Comparison of ENCODE assay signal across 13 cellular contexts in the genomic region with DNA sequence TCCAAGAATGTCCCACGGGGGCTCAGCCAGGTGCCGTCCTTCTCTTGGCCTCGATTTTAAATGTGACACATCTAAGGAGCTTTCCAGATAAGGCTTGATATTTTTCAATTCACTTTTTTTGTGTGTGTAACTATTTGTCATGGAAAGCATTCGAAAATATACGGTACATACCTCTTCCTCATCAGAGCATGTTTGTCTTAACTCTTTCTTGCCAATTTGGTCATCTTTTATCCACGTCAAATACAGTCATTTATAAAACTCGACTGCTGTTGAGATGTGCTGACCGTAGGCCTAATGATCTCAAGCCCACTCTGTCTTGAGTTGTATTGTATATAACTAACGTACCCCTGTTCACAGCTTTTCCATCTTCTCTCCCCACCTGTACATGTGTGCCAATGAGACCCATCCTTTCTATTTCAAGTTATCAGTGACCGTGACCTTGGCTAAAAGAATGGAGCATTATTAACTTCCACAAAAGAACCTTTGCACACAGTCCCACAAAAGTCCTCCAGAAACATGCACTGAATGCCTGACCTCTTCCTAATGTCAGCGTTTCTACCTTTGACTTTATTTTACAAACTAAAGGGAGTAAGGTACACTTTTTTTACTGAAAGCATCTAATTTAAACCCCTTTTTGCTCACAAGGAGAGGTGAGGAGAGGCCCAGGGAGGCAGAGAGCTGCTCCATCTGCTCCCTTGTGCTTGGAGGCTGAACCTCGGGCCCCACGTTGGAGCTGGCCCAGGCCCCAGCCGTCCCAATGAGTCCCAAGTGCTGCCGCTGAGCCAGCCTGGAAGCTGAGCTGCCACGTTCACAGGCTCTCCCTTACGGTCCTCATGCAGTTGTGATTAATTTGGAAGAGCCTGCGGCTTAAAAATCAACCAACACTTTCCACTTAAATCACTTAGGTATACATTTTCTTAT.
DNase-seq lines count a peak whose midpoint lies in the region; ATAC-seq and TF ChIP-seq lines count a peak whose summit lies in the region.
"Had no signal": no experiment of that assay in that cellular context is flagged by ENCODE, and none has a peak within 500 bp of the region (broad histone marks: within the 10 kb centered on the region; RNA-seq: fewer than 3 reads in every experiment).

No MANE protein-coding gene starts in this region.

- no peaks in the 10 kb centered on the region for H3K27me3 Mint-ChIP-seq in brain
- H3K27me3 Mint-ChIP-seq: naive B cell had no signal

- no peaks in the 10 kb centered on the region for H3K27me3 ChIP-seq in HUES64 (ENCODE audit: insufficient read depth, low read length)
- H3K27me3 ChIP-seq in hepatocyte, result no peaks in the 10 kb centered on the region

- peaks cover 5 to 26% (median 17%) of the 10 kb centered on the region in 5 experiments for H3K9me3 Mint-ChIP-seq in brain

- peaks cover 31% of the 10 kb centered on the region for H3K36me3 Mint-ChIP-seq in brain

- no peak for TF ChIP-seq CTCF in brain (conservative IDR thresholded peaks at IDR 0.05)
- no peak for TF ChIP-seq CTCF in hepatocyte (IDR thresholded peaks at IDR 0.05; ENCODE audit: poor library complexity)

- H3K27ac ChIP-seq in HUES64 (ENCODE audit: low read depth, low read length) (peak overlapping the region; percentile 42; the same call in 1 of the 2 replicates), hepatocyte (peak overlapping the region; percentile 50), skin epidermis (peak overlapping the region in 20 of 21 experiments; percentile 8 to 87 (median 73))

- H4K20me1 ChIP-seq in hepatocyte (ENCODE audit: insufficient read depth, poor library complexity, severe bottlenecking), result no peaks in the 10 kb centered on the region

- no peak overlapping the region for H3K9ac ChIP-seq in HUES64 (ENCODE audit: low read depth, low read length)

- H3K4me3 Mint-ChIP-seq in brain, result peak overlapping the region in 3 of 5 experiments; percentile 4 to 61 (median 38)

- H3K36me3 ChIP-seq in HUES64 (ENCODE audit: insufficient read depth, low read length), result peaks cover 19% of the 10 kb centered on the region
- H3K36me3 ChIP-seq in hepatocyte (replicated peaks; ENCODE audit: insufficient read depth, low read depth), result peaks cover 3% of the 10 kb centered on the region

- 92% methylated on average over 17 of the region's 18 CpGs for WGBS in HUES64
- 74% methylated on average over 18 of the region's 18 CpGs for WGBS in hepatocyte (ENCODE audit: low lambda C conversion rate, missing lambda C conversion rate)

- no peak overlapping the region for H2AFZ ChIP-seq in hepatocyte

- H3K27ac Mint-ChIP-seq in brain, result peak overlapping the region; percentile 92 to 99 (median 96)
- H3K27ac Mint-ChIP-seq: naive B cell had no signal

- no peak overlapping the region for H3K4me2 ChIP-seq in hepatocyte

- no peak for DNase-seq in hepatocyte (ENCODE audit: low spot score)
- DNase-seq in GF-D8 (lab: John Stamatoyannopoulos, UW), result no peak
- no peak for DNase-seq in activated CD4-positive, CD25-positive, alpha-beta regulatory T cell (lab: John Stamatoyannopoulos, UW)
- DNase-seq: activated CD8-positive, alpha-beta memory T cell treated with anti-CD3 and anti-CD28 coated beads, Interleukin-2, amount 50 U/mL, for 48 hours; Calu3; naive B cell; NCI-H526; T-helper 2 cell had no signal

- H3K79me2 ChIP-seq in hepatocyte, result no peaks in the 10 kb centered on the region

- H3K9me2 ChIP-seq in hepatocyte (replicated peaks; ENCODE audit: insufficient read depth), result no peaks in the 10 kb centered on the region

- peaks cover 16% of the 10 kb centered on the region for H3K9me3 ChIP-seq in HUES64 (ENCODE audit: insufficient read depth, low read depth, low read length)
- H3K9me3 ChIP-seq in hepatocyte (ENCODE audit: low read depth), result no peaks in the 10 kb centered on the region

- H3K4me1 ChIP-seq in HUES64 (ENCODE audit: insufficient read depth, low read length) (no peaks in the 10 kb centered on the region), hepatocyte (ENCODE audit: insufficient read depth) (peaks cover 3% of the 10 kb centered on the region)

- H3K4me3 ChIP-seq in HUES64 (ENCODE audit: low read length) (no peak overlapping the region), hepatocyte (no peak overlapping the region), skin epidermis (no peak overlapping the region)

- H3K4me1 Mint-ChIP-seq in brain, result peaks cover 41% of the 10 kb centered on the region

- ATAC-seq in GM19351 (IDR thresholded peaks at IDR 0.05; ENCODE audit: unreplicated experiment), result no peak
- no peak for ATAC-seq in GM19452 (IDR thresholded peaks at IDR 0.05; ENCODE audit: unreplicated experiment)
